1 cellular context compared by ENCODE assay signal in the genomic region with DNA sequence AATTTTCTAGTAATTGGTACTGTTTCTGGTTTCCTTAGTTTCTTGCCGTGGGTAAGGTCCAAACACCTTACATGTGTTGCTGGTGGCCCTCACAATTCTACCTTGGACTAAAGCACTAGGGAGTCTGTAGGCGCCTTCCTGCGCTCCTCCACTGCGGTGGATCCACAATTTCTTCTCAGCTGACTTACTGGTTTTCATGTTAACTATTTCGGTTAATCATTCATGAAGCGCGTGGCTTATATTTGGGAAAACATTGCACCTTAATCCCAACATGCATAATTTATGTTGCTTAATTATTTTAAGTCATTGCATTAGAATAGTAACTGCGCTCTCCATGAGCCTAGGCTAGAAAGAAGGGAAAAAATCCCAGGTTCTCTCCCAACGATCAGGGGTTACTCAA.
TF ChIP-seq lines count a peak whose summit lies in the region.

No MANE protein-coding gene starts in this region.

TF ChIP-seq in K562, 482 proteins besides CTCF, POLR2A, EP300 and RAD21 (continued from another document):
- TF ChIP-seq, protein P1, sequence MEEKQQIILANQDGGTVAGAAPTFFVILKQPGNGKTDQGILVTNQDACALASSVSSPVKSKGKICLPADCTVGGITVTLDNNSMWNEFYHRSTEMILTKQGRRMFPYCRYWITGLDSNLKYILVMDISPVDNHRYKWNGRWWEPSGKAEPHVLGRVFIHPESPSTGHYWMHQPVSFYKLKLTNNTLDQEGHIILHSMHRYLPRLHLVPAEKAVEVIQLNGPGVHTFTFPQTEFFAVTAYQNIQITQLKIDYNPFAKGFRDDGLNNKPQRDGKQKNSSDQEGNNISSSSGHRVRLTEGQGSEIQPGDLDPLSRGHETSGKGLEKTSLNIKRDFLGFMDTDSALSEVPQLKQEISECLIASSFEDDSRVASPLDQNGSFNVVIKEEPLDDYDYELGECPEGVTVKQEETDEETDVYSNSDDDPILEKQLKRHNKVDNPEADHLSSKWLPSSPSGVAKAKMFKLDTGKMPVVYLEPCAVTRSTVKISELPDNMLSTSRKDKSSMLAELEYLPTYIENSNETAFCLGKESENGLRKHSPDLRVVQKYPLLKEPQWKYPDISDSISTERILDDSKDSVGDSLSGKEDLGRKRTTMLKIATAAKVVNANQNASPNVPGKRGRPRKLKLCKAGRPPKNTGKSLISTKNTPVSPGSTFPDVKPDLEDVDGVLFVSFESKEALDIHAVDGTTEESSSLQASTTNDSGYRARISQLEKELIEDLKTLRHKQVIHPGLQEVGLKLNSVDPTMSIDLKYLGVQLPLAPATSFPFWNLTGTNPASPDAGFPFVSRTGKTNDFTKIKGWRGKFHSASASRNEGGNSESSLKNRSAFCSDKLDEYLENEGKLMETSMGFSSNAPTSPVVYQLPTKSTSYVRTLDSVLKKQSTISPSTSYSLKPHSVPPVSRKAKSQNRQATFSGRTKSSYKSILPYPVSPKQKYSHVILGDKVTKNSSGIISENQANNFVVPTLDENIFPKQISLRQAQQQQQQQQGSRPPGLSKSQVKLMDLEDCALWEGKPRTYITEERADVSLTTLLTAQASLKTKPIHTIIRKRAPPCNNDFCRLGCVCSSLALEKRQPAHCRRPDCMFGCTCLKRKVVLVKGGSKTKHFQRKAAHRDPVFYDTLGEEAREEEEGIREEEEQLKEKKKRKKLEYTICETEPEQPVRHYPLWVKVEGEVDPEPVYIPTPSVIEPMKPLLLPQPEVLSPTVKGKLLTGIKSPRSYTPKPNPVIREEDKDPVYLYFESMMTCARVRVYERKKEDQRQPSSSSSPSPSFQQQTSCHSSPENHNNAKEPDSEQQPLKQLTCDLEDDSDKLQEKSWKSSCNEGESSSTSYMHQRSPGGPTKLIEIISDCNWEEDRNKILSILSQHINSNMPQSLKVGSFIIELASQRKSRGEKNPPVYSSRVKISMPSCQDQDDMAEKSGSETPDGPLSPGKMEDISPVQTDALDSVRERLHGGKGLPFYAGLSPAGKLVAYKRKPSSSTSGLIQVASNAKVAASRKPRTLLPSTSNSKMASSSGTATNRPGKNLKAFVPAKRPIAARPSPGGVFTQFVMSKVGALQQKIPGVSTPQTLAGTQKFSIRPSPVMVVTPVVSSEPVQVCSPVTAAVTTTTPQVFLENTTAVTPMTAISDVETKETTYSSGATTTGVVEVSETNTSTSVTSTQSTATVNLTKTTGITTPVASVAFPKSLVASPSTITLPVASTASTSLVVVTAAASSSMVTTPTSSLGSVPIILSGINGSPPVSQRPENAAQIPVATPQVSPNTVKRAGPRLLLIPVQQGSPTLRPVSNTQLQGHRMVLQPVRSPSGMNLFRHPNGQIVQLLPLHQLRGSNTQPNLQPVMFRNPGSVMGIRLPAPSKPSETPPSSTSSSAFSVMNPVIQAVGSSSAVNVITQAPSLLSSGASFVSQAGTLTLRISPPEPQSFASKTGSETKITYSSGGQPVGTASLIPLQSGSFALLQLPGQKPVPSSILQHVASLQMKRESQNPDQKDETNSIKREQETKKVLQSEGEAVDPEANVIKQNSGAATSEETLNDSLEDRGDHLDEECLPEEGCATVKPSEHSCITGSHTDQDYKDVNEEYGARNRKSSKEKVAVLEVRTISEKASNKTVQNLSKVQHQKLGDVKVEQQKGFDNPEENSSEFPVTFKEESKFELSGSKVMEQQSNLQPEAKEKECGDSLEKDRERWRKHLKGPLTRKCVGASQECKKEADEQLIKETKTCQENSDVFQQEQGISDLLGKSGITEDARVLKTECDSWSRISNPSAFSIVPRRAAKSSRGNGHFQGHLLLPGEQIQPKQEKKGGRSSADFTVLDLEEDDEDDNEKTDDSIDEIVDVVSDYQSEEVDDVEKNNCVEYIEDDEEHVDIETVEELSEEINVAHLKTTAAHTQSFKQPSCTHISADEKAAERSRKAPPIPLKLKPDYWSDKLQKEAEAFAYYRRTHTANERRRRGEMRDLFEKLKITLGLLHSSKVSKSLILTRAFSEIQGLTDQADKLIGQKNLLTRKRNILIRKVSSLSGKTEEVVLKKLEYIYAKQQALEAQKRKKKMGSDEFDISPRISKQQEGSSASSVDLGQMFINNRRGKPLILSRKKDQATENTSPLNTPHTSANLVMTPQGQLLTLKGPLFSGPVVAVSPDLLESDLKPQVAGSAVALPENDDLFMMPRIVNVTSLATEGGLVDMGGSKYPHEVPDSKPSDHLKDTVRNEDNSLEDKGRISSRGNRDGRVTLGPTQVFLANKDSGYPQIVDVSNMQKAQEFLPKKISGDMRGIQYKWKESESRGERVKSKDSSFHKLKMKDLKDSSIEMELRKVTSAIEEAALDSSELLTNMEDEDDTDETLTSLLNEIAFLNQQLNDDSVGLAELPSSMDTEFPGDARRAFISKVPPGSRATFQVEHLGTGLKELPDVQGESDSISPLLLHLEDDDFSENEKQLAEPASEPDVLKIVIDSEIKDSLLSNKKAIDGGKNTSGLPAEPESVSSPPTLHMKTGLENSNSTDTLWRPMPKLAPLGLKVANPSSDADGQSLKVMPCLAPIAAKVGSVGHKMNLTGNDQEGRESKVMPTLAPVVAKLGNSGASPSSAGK (IDR thresholded peaks at IDR 0.05) = no peak
